Comparison of ENCODE assay signal across 12 cellular contexts in the genomic region with DNA sequence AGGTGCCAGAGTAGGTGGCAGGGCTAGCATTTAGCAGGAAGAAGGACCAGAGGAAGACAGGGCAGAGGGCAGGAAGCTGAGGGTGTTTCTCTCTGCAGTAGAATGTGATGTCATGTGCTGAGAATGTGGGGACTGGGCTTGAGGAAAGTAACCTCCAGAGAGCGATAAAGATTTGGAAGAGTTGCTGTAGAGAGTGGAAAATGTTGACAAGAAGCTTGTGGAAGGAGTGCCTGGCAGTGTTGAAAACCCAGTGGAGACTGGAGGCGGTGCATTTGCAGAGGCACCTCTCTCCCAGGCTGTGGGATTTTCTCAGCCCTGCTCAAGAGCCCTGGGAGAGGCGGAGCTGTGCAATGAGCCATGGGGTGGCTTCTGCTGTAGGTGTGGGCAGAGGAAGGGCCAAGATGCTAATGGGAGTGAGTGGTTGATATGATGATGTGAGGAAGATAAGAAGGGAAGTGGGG. TPM values are rescaled to one million over a fixed set of nuclear protein-coding genes. Genes with fewer than 3 reads are reported as not detected.
DNase-seq lines count a peak whose midpoint lies in the region; ATAC-seq and TF ChIP-seq lines count a peak whose summit lies in the region.
"Had no signal": no experiment of that assay in that cellular context is flagged by ENCODE, and none has a peak within 500 bp of the region (broad histone marks: within the 10 kb centered on the region; RNA-seq: fewer than 3 reads in every experiment).

No MANE protein-coding gene starts in this region.

- peaks cover 7% of the 10 kb centered on the region for H3K36me3 Mint-ChIP-seq in activated naive CD8-positive, alpha-beta T cell treated with anti-CD3 and anti-CD28 coated beads, Interleukin-2, amount 10 ng/mL, durations not matched to agents 7 days and 5 days
- H3K36me3 Mint-ChIP-seq in activated naive CD8-positive, alpha-beta T cell treated with anti-CD3 and anti-CD28 coated beads for 36 hours, result peaks cover 6% of the 10 kb centered on the region
- H3K36me3 Mint-ChIP-seq in CD4-positive, alpha-beta memory T cell, result peaks cover 19 to 20% of the 10 kb centered on the region in 2 donors
- H3K36me3 Mint-ChIP-seq: activated CD4-positive, alpha-beta memory T cell treated with anti-CD3 and anti-CD28 coated beads for 36 hours had no signal

- H3K4me1 ChIP-seq in thyroid gland, result peaks cover 0 to 9% of the 10 kb centered on the region in 2 donors
- no peaks in the 10 kb centered on the region for H3K4me1 ChIP-seq in CD4-positive, alpha-beta memory T cell (ENCODE audit: insufficient read depth, low read length)
- H3K4me1 ChIP-seq: breast epithelium, Peyer's patch had no signal

- no peaks in the 10 kb centered on the region for H3K9me3 ChIP-seq in thyroid gland
- H3K9me3 ChIP-seq in CD4-positive, alpha-beta memory T cell (ENCODE audit: control insufficient read depth in 1 of 2, low read length in 2 of 2), result no peaks in the 10 kb centered on the region
- H3K9me3 ChIP-seq: breast epithelium, Peyer's patch had no signal

- ATAC-seq in activated naive CD8-positive, alpha-beta T cell treated with anti-CD3 and anti-CD28 coated beads, Interleukin-2, amount 10 ng/mL, durations not matched to agents 7 days and 5 days (ENCODE audit: low read depth), result no peak
- ATAC-seq in GM21528 (IDR thresholded peaks at IDR 0.05; ENCODE audit: low FRiP score, unreplicated experiment), result no peak

- H3K4me3 ChIP-seq in brain microvascular endothelial cell (ENCODE audit: low read depth, low read length) (no peak overlapping the region), thyroid gland (replicated peaks in 1 of 3) (no peak overlapping the region)
- no peak overlapping the region for H3K4me3 ChIP-seq in CD4-positive, alpha-beta memory T cell (ENCODE audit: low read length in 2 of 2)
- H3K4me3 ChIP-seq: breast epithelium, Peyer's patch had no signal

- H3K27ac Mint-ChIP-seq in activated naive CD8-positive, alpha-beta T cell treated with anti-CD3 and anti-CD28 coated beads, Interleukin-2, amount 10 ng/mL, durations not matched to agents 7 days and 5 days, result peak overlapping the region; percentile 50
- no peak overlapping the region for H3K27ac Mint-ChIP-seq in activated naive CD8-positive, alpha-beta T cell treated with anti-CD3 and anti-CD28 coated beads for 36 hours
- peak overlapping the region in 1 of 7 donors; percentile 23 for H3K27ac Mint-ChIP-seq in CD4-positive, alpha-beta memory T cell
- H3K27ac Mint-ChIP-seq: activated CD4-positive, alpha-beta memory T cell treated with anti-CD3 and anti-CD28 coated beads for 36 hours had no signal

- no peak for DNase-seq in activated naive CD8-positive, alpha-beta T cell treated with anti-CD3 and anti-CD28 coated beads, Interleukin-2, amount 10 ng/mL, durations not matched to agents 7 days and 5 days
- no peak for DNase-seq in activated naive CD8-positive, alpha-beta T cell treated with anti-CD3 and anti-CD28 coated beads for 36 hours
- DNase-seq in brain microvascular endothelial cell (peak; percentile 41), iris pigment epithelial cell (ENCODE audit: low read depth) (peak; percentile 77), thyroid gland (peak; percentile 46 to 50), NCI-H128 (lab: John Stamatoyannopoulos, UW; ENCODE audit: unreplicated experiment) (no peak)
- no peak for DNase-seq in CD4-positive, alpha-beta memory T cell
- DNase-seq: activated CD4-positive, alpha-beta memory T cell treated with anti-CD3 and anti-CD28 coated beads for 36 hours; NCI-H1092; Peyer's patch had no signal

- POLR2A ChIA-PET in activated naive CD8-positive, alpha-beta T cell treated with anti-CD3 and anti-CD28 coated beads, Interleukin-2, amount 10 ng/mL, durations not matched to agents 7 days and 5 days (lab: Charles Lee), result no interaction called here
- POLR2A ChIA-PET in CD4-positive, alpha-beta memory T cell (lab: Charles Lee; ENCODE audit: partially characterized antibody), result no interaction called here

- H3K36me3 ChIP-seq in brain microvascular endothelial cell (replicated peaks), result no peaks in the 10 kb centered on the region
- no peaks in the 10 kb centered on the region for H3K36me3 ChIP-seq in thyroid gland
- no peaks in the 10 kb centered on the region for H3K36me3 ChIP-seq in CD4-positive, alpha-beta memory T cell (ENCODE audit: insufficient read depth, low read length)
- H3K36me3 ChIP-seq: breast epithelium, Peyer's patch had no signal

- peaks cover 8% of the 10 kb centered on the region for H3K4me1 Mint-ChIP-seq in activated naive CD8-positive, alpha-beta T cell treated with anti-CD3 and anti-CD28 coated beads, Interleukin-2, amount 10 ng/mL, durations not matched to agents 7 days and 5 days
- H3K4me1 Mint-ChIP-seq in activated naive CD8-positive, alpha-beta T cell treated with anti-CD3 and anti-CD28 coated beads for 36 hours, result peaks cover 5% of the 10 kb centered on the region
- H3K4me1 Mint-ChIP-seq in CD4-positive, alpha-beta memory T cell, result no peaks in the 10 kb centered on the region

- no peaks in the 10 kb centered on the region for H3K27me3 ChIP-seq in brain microvascular endothelial cell (replicated peaks)
- no peaks in the 10 kb centered on the region for H3K27me3 ChIP-seq in thyroid gland
- H3K27me3 ChIP-seq in CD4-positive, alpha-beta memory T cell (ENCODE audit: insufficient read depth, low read length), result no peaks in the 10 kb centered on the region
- H3K27me3 ChIP-seq: breast epithelium, Peyer's patch had no signal

- no peaks in the 10 kb centered on the region for H3K27me3 Mint-ChIP-seq in activated naive CD8-positive, alpha-beta T cell treated with anti-CD3 and anti-CD28 coated beads, Interleukin-2, amount 10 ng/mL, durations not matched to agents 7 days and 5 days
- no peaks in the 10 kb centered on the region for H3K27me3 Mint-ChIP-seq in activated naive CD8-positive, alpha-beta T cell treated with anti-CD3 and anti-CD28 coated beads for 36 hours
- no peaks in the 10 kb centered on the region for H3K27me3 Mint-ChIP-seq in CD4-positive, alpha-beta memory T cell
- H3K27me3 Mint-ChIP-seq: activated CD4-positive, alpha-beta memory T cell treated with anti-CD3 and anti-CD28 coated beads for 36 hours had no signal

- in situ Hi-C loops in brain microvascular endothelial cell (cut with HindIII; ENCODE audit: low pct_ligation_motif_present, low sequenced_read_pairs), result no loop called here

- H3K27ac ChIP-seq in brain microvascular endothelial cell (no peak overlapping the region), thyroid gland (peak overlapping the region in 1 of 3 donors; percentile 10)
- H3K27ac ChIP-seq in CD4-positive, alpha-beta memory T cell (ENCODE audit: low read depth, low read length), result no peak overlapping the region
- H3K27ac ChIP-seq: breast epithelium, Peyer's patch had no signal

- intact Hi-C loops in thyroid gland (cut with DNase I), result no loop called here
- intact Hi-C loops in CD4-positive, alpha-beta memory T cell (cut with micrococcal nuclease), result no loop called here

- TF ChIP-seq CTCF in brain microvascular endothelial cell (IDR thresholded peaks at IDR 0.05; ENCODE audit: low read depth, low read length, missing control alignments) (peak; percentile 13), thyroid gland (IDR thresholded peaks at IDR 0.05) (peak in 2 of 6 experiments; percentile 11 to 22)

- H3K4me3 Mint-ChIP-seq in activated naive CD8-positive, alpha-beta T cell treated with anti-CD3 and anti-CD28 coated beads, Interleukin-2, amount 10 ng/mL, durations not matched to agents 7 days and 5 days, result no peak overlapping the region
- H3K4me3 Mint-ChIP-seq in activated naive CD8-positive, alpha-beta T cell treated with anti-CD3 and anti-CD28 coated beads for 36 hours, result no peak overlapping the region
- H3K4me3 Mint-ChIP-seq in CD4-positive, alpha-beta memory T cell, result no peak overlapping the region
- H3K4me3 Mint-ChIP-seq: activated CD4-positive, alpha-beta memory T cell treated with anti-CD3 and anti-CD28 coated beads for 36 hours had no signal

- no peaks in the 10 kb centered on the region for H3K9me3 Mint-ChIP-seq in activated naive CD8-positive, alpha-beta T cell treated with anti-CD3 and anti-CD28 coated beads, Interleukin-2, amount 10 ng/mL, durations not matched to agents 7 days and 5 days
- no peaks in the 10 kb centered on the region for H3K9me3 Mint-ChIP-seq in activated naive CD8-positive, alpha-beta T cell treated with anti-CD3 and anti-CD28 coated beads for 36 hours
- H3K9me3 Mint-ChIP-seq in CD4-positive, alpha-beta memory T cell, result no peaks in the 10 kb centered on the region
- H3K9me3 Mint-ChIP-seq: activated CD4-positive, alpha-beta memory T cell treated with anti-CD3 and anti-CD28 coated beads for 36 hours had no signal

- CTCF ChIA-PET in CD4-positive, alpha-beta memory T cell (lab: Charles Lee; ENCODE audit: partially characterized antibody), result interaction anchor here (0.9 to 1.0 kb wide), 2 partner anchors 17 to 159 kb away, joined by 3 read pairs; no protein-coding TSS in a partner anchor

- no peak for TF ChIP-seq POLR2A in thyroid gland (IDR thresholded peaks at IDR 0.05)

- WGBS in thyroid gland, 2 donors, result 43 to 52% methylated on average over 3 of the region's 3 CpGs

RNA-seq across cellular contexts. Expression of a gene that starts 54.8 kb away (rescaled TPM):
- total RNA-seq in activated naive CD8-positive, alpha-beta T cell treated with anti-CD3 and anti-CD28 coated beads, Interleukin-2, amount 10 ng/mL, durations not matched to agents 7 days and 5 days, result 10 to 100 TPM; 28.0 to 28.4 TPM
- total RNA-seq in activated naive CD8-positive, alpha-beta T cell treated with anti-CD3 and anti-CD28 coated beads for 36 hours, result 10 to 100 TPM; 20.7 to 21.0 TPM
- 10 to 100 TPM; 53.7 to 74.6 (median 70.9) TPM for total RNA-seq in thyroid gland
- 10 to 100 TPM; 43.3 to 44.6 TPM for total RNA-seq in CD4-positive, alpha-beta memory T cell
- polyA plus RNA-seq in CD4-positive, alpha-beta memory T cell, result 10 to 100 TPM; 32.2 to 35.7 TPM

Comparison
In these comparisons a context has a peak if more than half of its experiments do, and no peak if none do; other contexts are left out.
1. DNase-seq: peak in brain microvascular endothelial cell (single experiment), iris pigment epithelial cell (single experiment) and thyroid gland (2 of 2); none in activated naive CD8-positive, alpha-beta T cell treated with anti-CD3 and anti-CD28 coated beads, Interleukin-2, amount 10 ng/mL, durations not matched to agents 7 days and 5 days (single experiment), activated naive CD8-positive, alpha-beta T cell treated with anti-CD3 and anti-CD28 coated beads for 36 hours (single experiment), NCI-H128 (single experiment) and CD4-positive, alpha-beta memory T cell (0 of 5).